Comparison of ENCODE assay signal across 16 cellular contexts in genomic region chr1:24871306-24871901, GRCh38. TPM values are rescaled to one million over a fixed set of nuclear protein-coding genes. Genes with fewer than 3 reads are reported as not detected.
A peak's percentile ranks its signal among the peaks of the same experiment; 100 is the strongest.
DNase-seq lines count a peak whose midpoint lies in the region; ATAC-seq and TF ChIP-seq lines count a peak whose summit lies in the region.
"Had no signal": no experiment of that assay in that cellular context is flagged by ENCODE, and none has a peak within 500 bp of the region (broad histone marks: within the 10 kb centered on the region; RNA-seq: fewer than 3 reads in every experiment).

No MANE protein-coding gene starts in this region.

- no peak for TF ChIP-seq POLR2A in testis (IDR thresholded peaks at IDR 0.05)

- POLR2A ChIA-PET in activated CD4-positive, alpha-beta T cell treated with anti-CD3 and anti-CD28 coated beads, Interleukin-2, amount 10 ng/mL, durations not matched to agents 7 days and 5 days (lab: Charles Lee): no interaction called here
- POLR2A ChIA-PET in activated CD4-positive, alpha-beta T cell treated with anti-CD3 and anti-CD28 coated beads for 36 hours (lab: Charles Lee): no interaction called here
- POLR2A ChIA-PET in naive thymus-derived CD8-positive, alpha-beta T cell (lab: Charles Lee): interaction anchor here (1.6 kb wide), 1 partner anchor 42 kb away, joined by 4 read pairs; no protein-coding TSS in a partner anchor

- no peaks in the 10 kb centered on the region for H3K9me3 Mint-ChIP-seq in activated CD4-positive, alpha-beta T cell treated with anti-CD3 and anti-CD28 coated beads, Interleukin-2, amount 10 ng/mL, durations not matched to agents 7 days and 5 days
- no peaks in the 10 kb centered on the region for H3K9me3 Mint-ChIP-seq in activated CD4-positive, alpha-beta T cell treated with anti-CD3 and anti-CD28 coated beads for 36 hours (ENCODE audit: low read depth)
- H3K9me3 Mint-ChIP-seq in CD14-positive monocyte: peaks cover 0 to 2% (median 0%) of the 10 kb centered on the region in 7 donors
- H3K9me3 Mint-ChIP-seq in activated naive CD8-positive, alpha-beta T cell treated with anti-CD3 and anti-CD28 coated beads for 36 hours: no peaks in the 10 kb centered on the region
- H3K9me3 Mint-ChIP-seq in naive thymus-derived CD8-positive, alpha-beta T cell: no peaks in the 10 kb centered on the region
- H3K9me3 Mint-ChIP-seq: CD4-positive, alpha-beta T cell; HFFc6 had no signal

- H3K36me3 Mint-ChIP-seq in activated CD4-positive, alpha-beta T cell treated with anti-CD3 and anti-CD28 coated beads, Interleukin-2, amount 10 ng/mL, durations not matched to agents 7 days and 5 days (ENCODE audit: low read depth): no peaks in the 10 kb centered on the region
- H3K36me3 Mint-ChIP-seq in activated CD4-positive, alpha-beta T cell treated with anti-CD3 and anti-CD28 coated beads for 36 hours (ENCODE audit: low read depth): no peaks in the 10 kb centered on the region
- no peaks in the 10 kb centered on the region for H3K36me3 Mint-ChIP-seq in CD14-positive monocyte
- H3K36me3 Mint-ChIP-seq in activated naive CD8-positive, alpha-beta T cell treated with anti-CD3 and anti-CD28 coated beads for 36 hours: no peaks in the 10 kb centered on the region
- H3K36me3 Mint-ChIP-seq in naive thymus-derived CD8-positive, alpha-beta T cell: no peaks in the 10 kb centered on the region

- H3K27me3 ChIP-seq in testis: no peaks in the 10 kb centered on the region

- no peaks in the 10 kb centered on the region for H3K4me1 ChIP-seq in testis

- DNase-seq in activated CD4-positive, alpha-beta T cell treated with anti-CD3 and anti-CD28 coated beads, Interleukin-2, amount 10 ng/mL, durations not matched to agents 7 days and 5 days: no peak
- no peak for DNase-seq in activated CD4-positive, alpha-beta T cell treated with anti-CD3 and anti-CD28 coated beads for 36 hours
- DNase-seq in CD14-positive monocyte (ENCODE audit: low spot score): no peak
- no peak for DNase-seq in activated naive CD8-positive, alpha-beta T cell treated with anti-CD3 and anti-CD28 coated beads for 36 hours
- no peak for DNase-seq in naive thymus-derived CD8-positive, alpha-beta T cell
- no peak for DNase-seq in testis
- DNase-seq: 8988T, DMS79 treated with DMSO at 0.1 percent for 48 hours, HFFc6, NCI-H1092, NCI-H2227 treated with DMSO at 0.1 percent for 48 hours, NCI-H524 treated with DMSO at 0.1 percent for 48 hours, OCI-M1 had no signal

- no peak overlapping the region for H3K4me3 Mint-ChIP-seq in activated CD4-positive, alpha-beta T cell treated with anti-CD3 and anti-CD28 coated beads, Interleukin-2, amount 10 ng/mL, durations not matched to agents 7 days and 5 days
- no peak overlapping the region for H3K4me3 Mint-ChIP-seq in activated CD4-positive, alpha-beta T cell treated with anti-CD3 and anti-CD28 coated beads for 36 hours
- peak overlapping the region; percentile 27 to 76 for H3K4me3 Mint-ChIP-seq in CD14-positive monocyte
- peak overlapping the region; percentile 1 for H3K4me3 Mint-ChIP-seq in activated naive CD8-positive, alpha-beta T cell treated with anti-CD3 and anti-CD28 coated beads for 36 hours
- H3K4me3 Mint-ChIP-seq in naive thymus-derived CD8-positive, alpha-beta T cell: peak overlapping the region; percentile 26 to 76 (median 64)
- H3K4me3 Mint-ChIP-seq: CD4-positive, alpha-beta T cell; HFFc6 had no signal

- WGBS in testis, 2 donors: 78 to 81% methylated on average over 9 to 11 of the region's 11 CpGs

- H3K4me3 ChIP-seq in testis: no peak overlapping the region

- TF ChIP-seq CTCF in CD14-positive monocyte (IDR thresholded peaks at IDR 0.05): no peak
- no peak for TF ChIP-seq CTCF in testis (IDR thresholded peaks at IDR 0.05)

- H3K27ac ChIP-seq in testis: no peak overlapping the region

- no peaks in the 10 kb centered on the region for H3K9me3 ChIP-seq in testis

- H3K27ac Mint-ChIP-seq in activated CD4-positive, alpha-beta T cell treated with anti-CD3 and anti-CD28 coated beads, Interleukin-2, amount 10 ng/mL, durations not matched to agents 7 days and 5 days: peak overlapping the region; percentile 46
- H3K27ac Mint-ChIP-seq in activated CD4-positive, alpha-beta T cell treated with anti-CD3 and anti-CD28 coated beads for 36 hours: no peak overlapping the region
- H3K27ac Mint-ChIP-seq in CD14-positive monocyte: peak overlapping the region in 3 of 7 donors; percentile 33 to 69 (median 60)
- H3K27ac Mint-ChIP-seq in activated naive CD8-positive, alpha-beta T cell treated with anti-CD3 and anti-CD28 coated beads for 36 hours: no peak overlapping the region
- H3K27ac Mint-ChIP-seq in naive thymus-derived CD8-positive, alpha-beta T cell: peak overlapping the region in 9 of 10 donors; percentile 5 to 89 (median 63)
- H3K27ac Mint-ChIP-seq: CD4-positive, alpha-beta T cell; HFFc6 had no signal

- H3K27me3 Mint-ChIP-seq in activated CD4-positive, alpha-beta T cell treated with anti-CD3 and anti-CD28 coated beads, Interleukin-2, amount 10 ng/mL, durations not matched to agents 7 days and 5 days: peaks cover 17% of the 10 kb centered on the region
- H3K27me3 Mint-ChIP-seq in activated CD4-positive, alpha-beta T cell treated with anti-CD3 and anti-CD28 coated beads for 36 hours: peaks cover 11% of the 10 kb centered on the region
- H3K27me3 Mint-ChIP-seq in CD14-positive monocyte (ENCODE audit: low read depth in 3 of 3): peaks cover 31 to 45% (median 36%) of the 10 kb centered on the region in 3 donors
- no peaks in the 10 kb centered on the region for H3K27me3 Mint-ChIP-seq in activated naive CD8-positive, alpha-beta T cell treated with anti-CD3 and anti-CD28 coated beads for 36 hours
- peaks cover 0 to 2% (median 0%) of the 10 kb centered on the region in 5 donors for H3K27me3 Mint-ChIP-seq in naive thymus-derived CD8-positive, alpha-beta T cell
- H3K27me3 Mint-ChIP-seq: CD4-positive, alpha-beta T cell had no signal

- H3K4me1 Mint-ChIP-seq in activated CD4-positive, alpha-beta T cell treated with anti-CD3 and anti-CD28 coated beads, Interleukin-2, amount 10 ng/mL, durations not matched to agents 7 days and 5 days: peaks cover 7% of the 10 kb centered on the region
- peaks cover 10% of the 10 kb centered on the region for H3K4me1 Mint-ChIP-seq in activated CD4-positive, alpha-beta T cell treated with anti-CD3 and anti-CD28 coated beads for 36 hours
- H3K4me1 Mint-ChIP-seq in CD14-positive monocyte: peaks cover 35% of the 10 kb centered on the region
- peaks cover 15% of the 10 kb centered on the region for H3K4me1 Mint-ChIP-seq in activated naive CD8-positive, alpha-beta T cell treated with anti-CD3 and anti-CD28 coated beads for 36 hours
- peaks cover 12 to 43% (median 23%) of the 10 kb centered on the region in 4 donors for H3K4me1 Mint-ChIP-seq in naive thymus-derived CD8-positive, alpha-beta T cell

- no peak for ATAC-seq in activated CD4-positive, alpha-beta T cell treated with anti-CD3 and anti-CD28 coated beads for 36 hours
- no peak for ATAC-seq in naive thymus-derived CD8-positive, alpha-beta T cell
- ATAC-seq in HG02885 (IDR thresholded peaks at IDR 0.05; ENCODE audit: poor library complexity, unreplicated experiment): no peak
- ATAC-seq in GM18870 (IDR thresholded peaks at IDR 0.05; ENCODE audit: unreplicated experiment): no peak

- intact Hi-C loops in activated CD4-positive, alpha-beta T cell treated with anti-CD3 and anti-CD28 coated beads for 36 hours (cut with DNase I, micrococcal nuclease): no loop called here
- intact Hi-C loops in CD14-positive monocyte (cut with micrococcal nuclease): no loop called here
- intact Hi-C loops in testis (cut with DNase I; ENCODE audit: low total_unique reads): no loop called here

- CTCF ChIA-PET in activated CD4-positive, alpha-beta T cell treated with anti-CD3 and anti-CD28 coated beads, Interleukin-2, amount 10 ng/mL, durations not matched to agents 7 days and 5 days (lab: Charles Lee): no interaction called here
- CTCF ChIA-PET in activated CD4-positive, alpha-beta T cell treated with anti-CD3 and anti-CD28 coated beads for 36 hours (lab: Charles Lee): interaction anchor here (0.5 to 1.5 kb wide), 2 partner anchors 11 to 24 kb away, joined by 3 read pairs; no protein-coding TSS in a partner anchor

- no peaks in the 10 kb centered on the region for H3K36me3 ChIP-seq in testis (ENCODE audit: low read depth, missing control alignments)

RNA-seq across cellular contexts. Expression of gene RUNX3, which starts 58.7 kb away (rescaled TPM):
- 100 to 1,000 TPM; 108 to 125 TPM for total RNA-seq in activated CD4-positive, alpha-beta T cell treated with anti-CD3 and anti-CD28 coated beads, Interleukin-2, amount 10 ng/mL, durations not matched to agents 7 days and 5 days
- total RNA-seq in activated CD4-positive, alpha-beta T cell treated with anti-CD3 and anti-CD28 coated beads for 36 hours: 100 to 1,000 TPM; 156 to 167 TPM
- 1 to 10 TPM; 4.4 to 6.7 TPM for polyA plus RNA-seq in CD14-positive monocyte
- total RNA-seq in activated naive CD8-positive, alpha-beta T cell treated with anti-CD3 and anti-CD28 coated beads for 36 hours: 100 to 1,000 TPM; 144 TPM
- 10 to 100 TPM; 87.1 to 95.3 TPM for total RNA-seq in naive thymus-derived CD8-positive, alpha-beta T cell
- 10 to 100 TPM; 22.0 to 64.0 (median 54.0) TPM for polyA plus RNA-seq in naive thymus-derived CD8-positive, alpha-beta T cell
- total RNA-seq in testis: 1 to 10 TPM; 5.7 to 6.4 TPM
- polyA plus RNA-seq in testis (ENCODE audit: insufficient read depth, low read depth, low replicate concordance): 5.1 TPM
- total RNA-seq: HFFc6 had no signal

Comparison
In these comparisons a context has a peak if more than half of its experiments do, and no peak if none do; other contexts are left out.
1. H3K27ac Mint-ChIP-seq: peak in activated CD4-positive, alpha-beta T cell treated with anti-CD3 and anti-CD28 coated beads, Interleukin-2, amount 10 ng/mL, durations not matched to agents 7 days and 5 days (single experiment) and naive thymus-derived CD8-positive, alpha-beta T cell (9 of 10); none in activated CD4-positive, alpha-beta T cell treated with anti-CD3 and anti-CD28 coated beads for 36 hours (single experiment) and activated naive CD8-positive, alpha-beta T cell treated with anti-CD3 and anti-CD28 coated beads for 36 hours (single experiment).
2. H3K4me3 Mint-ChIP-seq: peak in CD14-positive monocyte (2 of 2), activated naive CD8-positive, alpha-beta T cell treated with anti-CD3 and anti-CD28 coated beads for 36 hours (single experiment) and naive thymus-derived CD8-positive, alpha-beta T cell (10 of 10); none in activated CD4-positive, alpha-beta T cell treated with anti-CD3 and anti-CD28 coated beads, Interleukin-2, amount 10 ng/mL, durations not matched to agents 7 days and 5 days (single experiment) and activated CD4-positive, alpha-beta T cell treated with anti-CD3 and anti-CD28 coated beads for 36 hours (single experiment).
3. RNA of gene RUNX3, which starts 58.7 kb away (total RNA-seq): 156 to 167 TPM in activated CD4-positive, alpha-beta T cell treated with anti-CD3 and anti-CD28 coated beads for 36 hours, 144 TPM in activated naive CD8-positive, alpha-beta T cell treated with anti-CD3 and anti-CD28 coated beads for 36 hours, 108 to 125 TPM in activated CD4-positive, alpha-beta T cell treated with anti-CD3 and anti-CD28 coated beads, Interleukin-2, amount 10 ng/mL, durations not matched to agents 7 days and 5 days and 87.1 to 95.3 TPM in naive thymus-derived CD8-positive, alpha-beta T cell; 5.7 to 6.4 TPM in testis; every median in the first group is over 10 times any median in the second.